In the genomic region with DNA sequence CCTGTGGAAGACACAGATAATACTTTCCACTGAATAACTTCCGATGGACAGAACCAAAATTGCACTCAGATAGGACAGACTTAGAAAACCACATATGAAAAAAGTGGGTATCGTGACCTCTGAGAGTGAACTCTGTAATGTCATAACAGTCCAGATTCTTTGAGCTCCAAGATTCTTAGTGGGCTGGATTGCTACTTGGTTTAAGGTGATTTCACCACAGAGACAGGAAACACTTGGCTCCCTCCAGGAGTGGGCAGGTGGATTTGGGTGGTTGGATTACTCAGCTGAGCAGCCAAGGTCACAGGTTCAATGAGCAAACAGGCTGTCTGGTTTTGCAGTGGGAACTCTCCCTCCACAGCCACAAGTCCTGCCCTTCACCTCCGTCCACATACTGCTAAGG, we compare ENCODE assay signal across 15 cellular contexts.
DNase-seq lines count a peak whose midpoint lies in the region; ATAC-seq, FAIRE-seq and TF ChIP-seq lines count a peak whose summit lies in the region.
"Had no signal": no experiment of that assay in that cellular context is flagged by ENCODE, and none has a peak within 500 bp of the region (broad histone marks: within the 10 kb centered on the region; RNA-seq: fewer than 3 reads in every experiment).

No MANE protein-coding gene starts in this region.

- TF ChIP-seq EP300 in HepG2 (IDR thresholded peaks at IDR 0.05; ENCODE audit: low read depth in 2 of 2, low read length in 2 of 2), result no peak
- TF ChIP-seq EP300 in HepG2 (CRISPR knock-in tag; IDR thresholded peaks at IDR 0.05; ENCODE audit: borderline replicate concordance), result no peak

- H3K27me3 ChIP-seq in breast epithelium (no peaks in the 10 kb centered on the region), brain microvascular endothelial cell (replicated peaks) (no peaks in the 10 kb centered on the region), HepG2 (ENCODE audit: control insufficient read depth in 1 of 2, insufficient read depth in 2 of 2, low read length in 2 of 2) (no peaks in the 10 kb centered on the region), stomach smooth muscle (ENCODE audit: control insufficient read depth in 1 of 2, insufficient read depth in 2 of 2, low read length in 2 of 2) (no peaks in the 10 kb centered on the region)
- H3K27me3 ChIP-seq: heart left ventricle had no signal

- no peak overlapping the region for H3K4me2 ChIP-seq in HepG2 (ENCODE audit: low read depth, low read length)

- H3K4me1 Mint-ChIP-seq in MCF 10A (ENCODE audit: insufficient read depth, unreplicated experiment), result no peaks in the 10 kb centered on the region
- H3K4me1 Mint-ChIP-seq: activated B cell treated with CpG ODN at 0.5 μM for 24 hours, B cell, memory B cell had no signal

- no peak overlapping the region for H3K27ac Mint-ChIP-seq in MCF 10A (ENCODE audit: low read depth, unreplicated experiment)
- H3K27ac Mint-ChIP-seq: activated B cell treated with CpG ODN at 0.5 μM for 24 hours, B cell, memory B cell had no signal

- TF ChIP-seq RAD21 in HepG2 (CRISPR knock-in tag; IDR thresholded peaks at IDR 0.05), result no peak

- H3K79me2 ChIP-seq in HepG2 (ENCODE audit: insufficient read depth, low read length), result no peaks in the 10 kb centered on the region

- TF ChIP-seq POLR2A in breast epithelium (IDR thresholded peaks at IDR 0.05), result no peak
- TF ChIP-seq POLR2A in HepG2 (IDR thresholded peaks at IDR 0.05; ENCODE audit: insufficient read depth in 1 of 2, low read depth in 2 of 2, low read length in 2 of 2), result no peak

- no peak overlapping the region for H3K9ac ChIP-seq in HepG2 (ENCODE audit: insufficient read depth, low read depth, low read length)
- H3K9ac ChIP-seq in stomach smooth muscle (ENCODE audit: low read length in 2 of 2), result no peak overlapping the region

- H3K4me1 ChIP-seq in breast epithelium (no peaks in the 10 kb centered on the region), HepG2 (ENCODE audit: insufficient read depth, low read length) (peaks cover 37% of the 10 kb centered on the region), stomach smooth muscle (ENCODE audit: control insufficient read depth, insufficient read depth, low read length) (peaks cover 51% of the 10 kb centered on the region)

- POLR2A ChIA-PET in MCF 10A (lab: Yijun Ruan, JAX), result no interaction called here
- POLR2A ChIA-PET in HepG2 (lab: Yijun Ruan, JAX), result interaction anchor here (1.1 kb wide), 1 partner anchor 8 kb away, joined by 6 read pairs; no protein-coding TSS in a partner anchor

- H3K9me3 Mint-ChIP-seq in MCF 10A (ENCODE audit: unreplicated experiment), result no peaks in the 10 kb centered on the region
- H3K9me3 Mint-ChIP-seq: activated B cell treated with CpG ODN at 0.5 μM for 24 hours, memory B cell had no signal

- no peaks in the 10 kb centered on the region for H3K9me3 ChIP-seq in breast epithelium
- H3K9me3 ChIP-seq in HepG2 (ENCODE audit: low read length), result no peaks in the 10 kb centered on the region
- H3K9me3 ChIP-seq in stomach smooth muscle (ENCODE audit: control insufficient read depth in 2 of 2, low read length in 2 of 2), result no peaks in the 10 kb centered on the region
- H3K9me3 ChIP-seq: heart left ventricle had no signal

- no peaks in the 10 kb centered on the region for H4K20me1 ChIP-seq in HepG2 (ENCODE audit: insufficient read depth, low read length)

- no peak for FAIRE-seq in HepG2 (lab: Jason Lieb, UNC)

- H2AFZ ChIP-seq in HepG2 (ENCODE audit: low read length), result no peak overlapping the region

- H3K27me3 Mint-ChIP-seq in MCF 10A (ENCODE audit: insufficient read depth, unreplicated experiment), result no peaks in the 10 kb centered on the region
- H3K27me3 Mint-ChIP-seq: activated B cell treated with CpG ODN at 0.5 μM for 24 hours had no signal

- H3K4me3 ChIP-seq in breast epithelium, result no peak overlapping the region
- H3K4me3 ChIP-seq in brain microvascular endothelial cell (ENCODE audit: low read depth, low read length), result no peak overlapping the region
- no peak overlapping the region for H3K4me3 ChIP-seq in HepG2 (replicated peaks in 1 of 3; ENCODE audit: insufficient read depth in 1 of 3, low read depth in 2 of 3, low read length in 3 of 3)
- H3K4me3 ChIP-seq in stomach smooth muscle (ENCODE audit: low read length in 2 of 2), result no peak overlapping the region
- H3K4me3 ChIP-seq: heart left ventricle had no signal

- H3K36me3 Mint-ChIP-seq in MCF 10A (ENCODE audit: insufficient read depth, unreplicated experiment), result peaks cover 26% of the 10 kb centered on the region
- H3K36me3 Mint-ChIP-seq: memory B cell had no signal

- H3K36me3 ChIP-seq in breast epithelium, result peaks cover 4% of the 10 kb centered on the region
- peaks cover 72% of the 10 kb centered on the region for H3K36me3 ChIP-seq in brain microvascular endothelial cell (replicated peaks)
- peaks cover 0 to 13% of the 10 kb centered on the region in 2 experiments; a peak in 3 of 5 replicates for H3K36me3 ChIP-seq in HepG2 (replicated peaks in 1 of 2; ENCODE audit: control insufficient read depth in 1 of 2, insufficient read depth in 2 of 2, low read length in 2 of 2)
- H3K36me3 ChIP-seq in stomach smooth muscle (ENCODE audit: control insufficient read depth in 2 of 2, insufficient read depth in 2 of 2, low read length in 2 of 2), result peaks cover 17 to 32% of the 10 kb centered on the region in 2 donors

- ATAC-seq in HepG2 (peak; percentile 70), HG03354 (IDR thresholded peaks at IDR 0.05; ENCODE audit: poor library complexity, severe bottlenecking, unreplicated experiment) (no peak), HG02588 (IDR thresholded peaks at IDR 0.05; ENCODE audit: unreplicated experiment) (no peak), GM21390 (IDR thresholded peaks at IDR 0.05; ENCODE audit: unreplicated experiment) (no peak)
- ATAC-seq: heart left ventricle had no signal

- BruUV-seq in MCF 10A (replicated peaks; lab: Mats Ljungman, UMichigan), result no TSS peak
- BruUV-seq in HepG2 (replicated peaks; lab: Mats Ljungman, UMichigan), result no TSS peak

- WGBS in HepG2 (ENCODE audit: low lambda C conversion rate), result 69% methylated on average over 3 of the region's 3 CpGs

- TF ChIP-seq CTCF in MCF 10A (IDR thresholded peaks at IDR 0.05; ENCODE audit: unreplicated experiment) (no peak), breast epithelium (IDR thresholded peaks at IDR 0.05) (no peak), brain microvascular endothelial cell (IDR thresholded peaks at IDR 0.05; ENCODE audit: low read depth, low read length, missing control alignments) (no peak), HepG2 (CRISPR knock-in tag; IDR thresholded peaks at IDR 0.05) (no peak)

- DNase-seq in MCF 10A (ENCODE audit: unreplicated experiment) (peak; percentile 34), breast epithelium (ENCODE audit: low spot score in 2 of 2) (no peak), brain microvascular endothelial cell (peak; percentile 71), HepG2 (ENCODE audit: low spot score) (peak; percentile 24)
- DNase-seq: activated B cell treated with CpG ODN at 0.5 μM for 24 hours, heart left ventricle, NCI-H1092, retina, Right ventricle myocardium superior had no signal

- intact Hi-C loops in MCF 10A (cut with micrococcal nuclease), result loop anchor here (2.0 kb wide), 1 partner anchor 31 kb away; no protein-coding TSS in a partner anchor
- intact Hi-C loops in breast epithelium (cut with DNase I; ENCODE audit: low total_unique reads), result no loop called here
- intact Hi-C loops in HepG2 (cut with micrococcal nuclease; ENCODE audit: unreplicated experiment), result no loop called here

- H3K27ac ChIP-seq in breast epithelium (no peak overlapping the region), brain microvascular endothelial cell (peak overlapping the region; percentile 34), HepG2 (ENCODE audit: extremely low read length, insufficient read depth, low read length) (no peak overlapping the region), stomach smooth muscle (ENCODE audit: low read length) (peak overlapping the region; percentile 88)

- in situ Hi-C loops in brain microvascular endothelial cell (cut with HindIII; ENCODE audit: low pct_ligation_motif_present, low sequenced_read_pairs) (no loop called here), HepG2 (cut with HindIII; ENCODE audit: extremely low pct_ligation_motif_present, low pct_unique_long_range_greater_than_20kb) (no loop called here)

- CTCF ChIA-PET in MCF 10A (lab: Yijun Ruan, JAX) (interaction anchor here (0.6 to 4.7 kb wide), 6 partner anchors 8 to 622 kb away, joined by 3 to 30 read pairs (median 4); a partner anchor contains a TSS), HepG2 (lab: Yijun Ruan, JAX; ENCODE audit: low intra/inter-chr PET ratio, low total read pairs) (no interaction called here)

- no peak overlapping the region for H3K4me3 Mint-ChIP-seq in MCF 10A (ENCODE audit: unreplicated experiment)
- H3K4me3 Mint-ChIP-seq: activated B cell treated with CpG ODN at 0.5 μM for 24 hours, B cell, memory B cell had no signal

TF ChIP-seq in HepG2, 621 proteins besides CTCF, POLR2A, EP300 and RAD21 (continues in another document):
- TF ChIP-seq ZNF235 (CRISPR knock-in tag; IDR thresholded peaks at IDR 0.05; ENCODE audit: borderline replicate concordance), result no peak
- no peak for TF ChIP-seq PHF8 (CRISPR knock-in tag; IDR thresholded peaks at IDR 0.05)
- TF ChIP-seq KLF12 (CRISPR knock-in tag; IDR thresholded peaks at IDR 0.05; ENCODE audit: borderline replicate concordance), result no peak
- no peak for TF ChIP-seq ZNF207 (IDR thresholded peaks at IDR 0.05; ENCODE audit: borderline replicate concordance)
- no peak for TF ChIP-seq ONECUT2 (CRISPR knock-in tag; IDR thresholded peaks at IDR 0.05)
- TF ChIP-seq IRF2 (CRISPR knock-in tag; IDR thresholded peaks at IDR 0.05), result no peak
- TF ChIP-seq, protein P1, sequence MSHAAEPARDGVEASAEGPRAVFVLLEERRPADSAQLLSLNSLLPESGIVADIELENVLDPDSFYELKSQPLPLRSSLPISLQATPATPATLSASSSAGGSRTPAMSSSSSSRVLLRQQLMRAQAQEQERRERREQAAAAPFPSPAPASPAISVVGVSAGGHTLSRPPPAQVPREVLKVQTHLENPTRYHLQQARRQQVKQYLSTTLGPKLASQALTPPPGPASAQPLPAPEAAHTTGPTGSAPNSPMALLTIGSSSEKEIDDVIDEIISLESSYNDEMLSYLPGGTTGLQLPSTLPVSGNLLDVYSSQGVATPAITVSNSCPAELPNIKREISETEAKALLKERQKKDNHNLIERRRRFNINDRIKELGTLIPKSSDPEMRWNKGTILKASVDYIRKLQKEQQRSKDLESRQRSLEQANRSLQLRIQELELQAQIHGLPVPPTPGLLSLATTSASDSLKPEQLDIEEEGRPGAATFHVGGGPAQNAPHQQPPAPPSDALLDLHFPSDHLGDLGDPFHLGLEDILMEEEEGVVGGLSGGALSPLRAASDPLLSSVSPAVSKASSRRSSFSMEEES (CRISPR knock-in tag; IDR thresholded peaks at IDR 0.05), result no peak

Comparison
In these comparisons a context has a peak if more than half of its experiments do, and no peak if none do; other contexts are left out.
1. DNase-seq: peak in MCF 10A (single experiment), brain microvascular endothelial cell (single experiment) and HepG2 (single experiment); none in breast epithelium (0 of 2).
2. H3K27ac ChIP-seq: peak in brain microvascular endothelial cell (single experiment) and stomach smooth muscle (single experiment); none in breast epithelium (0 of 2) and HepG2 (single experiment).